In genomic region chr7:16929146-16929762, GRCh38 we compare ENCODE assay signal across 11 cellular contexts. TPM values are rescaled to one million over a fixed set of nuclear protein-coding genes. Genes with fewer than 3 reads are reported as not detected.
DNase-seq lines count a peak whose midpoint lies in the region; ATAC-seq lines count a peak whose summit lies in the region.
"Had no signal": no experiment of that assay in that cellular context is flagged by ENCODE, and none has a peak within 500 bp of the region (broad histone marks: within the 10 kb centered on the region; RNA-seq: fewer than 3 reads in every experiment).

No MANE protein-coding gene starts in this region.

- H3K9me3 Mint-ChIP-seq in stimulated activated naive CD8-positive, alpha-beta T cell treated with anti-CD3 and anti-CD28 coated beads, Interleukin-15, amount 100 ng/mL, for 72 hours: no peaks in the 10 kb centered on the region

- DNase-seq in left colon: no peak
- DNase-seq in stimulated activated naive CD8-positive, alpha-beta T cell treated with anti-CD3 and anti-CD28 coated beads, Interleukin-15, amount 100 ng/mL, for 72 hours: no peak
- DNase-seq in SK-N-DZ (ENCODE audit: low spot score): no peak
- DNase-seq in activated naive CD4-positive, alpha-beta T cell treated with Interleukin-2 at 50 U/mL for 16 hours: no peak
- no peak for DNase-seq in anterior cingulate cortex (lab: John Stamatoyannopoulos, UW)
- DNase-seq: trophoblast cell had no signal

- peaks cover 8% of the 10 kb centered on the region for H3K27me3 Mint-ChIP-seq in stimulated activated naive CD8-positive, alpha-beta T cell treated with anti-CD3 and anti-CD28 coated beads, Interleukin-15, amount 100 ng/mL, for 72 hours

- peak; percentile 93 for ATAC-seq in GM18868 (IDR thresholded peaks at IDR 0.05; ENCODE audit: unreplicated experiment)
- peak; percentile 82 for ATAC-seq in HG02623 (IDR thresholded peaks at IDR 0.05; ENCODE audit: unreplicated experiment)
- peak; percentile 67 for ATAC-seq in HG03575 (IDR thresholded peaks at IDR 0.05; ENCODE audit: extremely low read depth, insufficient number of reproducible peaks, low FRiP score, unreplicated experiment)
- peak; percentile 64 for ATAC-seq in left colon
- no peak for ATAC-seq in stimulated activated naive CD8-positive, alpha-beta T cell treated with anti-CD3 and anti-CD28 coated beads, Interleukin-15, amount 100 ng/mL, for 72 hours

- H3K4me3 Mint-ChIP-seq in stimulated activated naive CD8-positive, alpha-beta T cell treated with anti-CD3 and anti-CD28 coated beads, Interleukin-15, amount 100 ng/mL, for 72 hours: no peak overlapping the region

- intact Hi-C loops in left colon (cut with DNase I, micrococcal nuclease): no loop called here

- peaks cover 38% of the 10 kb centered on the region for H3K4me1 Mint-ChIP-seq in stimulated activated naive CD8-positive, alpha-beta T cell treated with anti-CD3 and anti-CD28 coated beads, Interleukin-15, amount 100 ng/mL, for 72 hours

- no peak overlapping the region for H3K27ac Mint-ChIP-seq in stimulated activated naive CD8-positive, alpha-beta T cell treated with anti-CD3 and anti-CD28 coated beads, Interleukin-15, amount 100 ng/mL, for 72 hours

RNA-seq across cellular contexts. Expression of gene AGR3, which starts 47.5 kb away (rescaled TPM):
- total RNA-seq in left colon: 100 to 1,000 TPM; 123 to 188 TPM
- polyA plus RNA-seq in SK-N-DZ (2014; cell fraction: cytosol; rRNA removed): not detected in 2 replicates
- polyA plus RNA-seq in SK-N-DZ (2014; cell fraction: nucleus; rRNA removed): not detected in 2 replicates
- total RNA-seq: liver, M059J had no signal
- polyA plus RNA-seq: liver had no signal
